ENCODE assay signal across 19 cellular contexts in the genomic region with DNA sequence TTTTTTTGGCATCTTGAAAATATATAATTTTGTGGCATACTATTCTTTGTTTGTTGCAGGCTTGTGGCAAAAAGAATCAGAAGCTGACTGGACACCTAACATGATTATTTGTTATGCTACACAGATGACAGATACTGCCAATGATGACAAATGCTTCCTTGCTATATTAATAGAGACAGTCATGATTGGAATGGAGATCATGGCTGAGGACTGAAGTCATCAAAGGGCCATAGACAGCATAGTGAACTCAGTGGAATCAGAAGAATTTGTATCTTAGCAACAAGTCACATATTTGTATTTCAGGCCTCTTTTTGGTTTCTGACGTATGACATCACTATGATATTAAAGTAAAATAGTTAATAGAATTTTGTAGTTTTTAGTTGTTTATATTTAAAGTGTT.
"Had no signal": no experiment of that assay in that cellular context is flagged by ENCODE, and none has a peak within 500 bp of the region (broad histone marks: within the 10 kb centered on the region; RNA-seq: fewer than 3 reads in every experiment).

No MANE protein-coding gene starts in this region.

- H3K36me3 Mint-ChIP-seq: naive B cell; neural progenitor cell; stimulated activated memory B cell treated with anti-CD40 and anti-IgM and Interleukin-4, amounts not matched to agents 10 μg/mL and 1 μg/mL and 100 μg/mL, for 72 hours had no signal

- H3K4me3 Mint-ChIP-seq: activated CD4-positive, alpha-beta T cell treated with anti-CD3 and anti-CD28 coated beads, Interleukin-2, amount 10 ng/mL, durations not matched to agents 24 days and 14 days; activated T-cell treated with anti-CD3 and anti-CD28 coated beads, Interleukin-2, amount 50 U/mL, for 4 hours; naive B cell; neural progenitor cell; stimulated activated memory B cell treated with anti-CD40 and anti-IgM and Interleukin-4, amounts not matched to agents 10 μg/mL and 1 μg/mL and 100 μg/mL, for 72 hours; T-helper 1 cell treated with Interleukin-12 subunit alpha and Interleukin-12 subunit beta and Interleukin-4 antibody, amounts not matched to agents 30 μg/mL and 1 μg/mL, for 36 hours had no signal

- H3K9me3 Mint-ChIP-seq: activated CD4-positive, alpha-beta T cell treated with anti-CD3 and anti-CD28 coated beads, Interleukin-2, amount 10 ng/mL, durations not matched to agents 24 days and 14 days; neural progenitor cell; stimulated activated memory B cell treated with anti-CD40 and anti-IgM and Interleukin-4, amounts not matched to agents 10 μg/mL and 1 μg/mL and 100 μg/mL, for 72 hours had no signal

- H3K27ac Mint-ChIP-seq: activated CD4-positive, alpha-beta T cell treated with anti-CD3 and anti-CD28 coated beads, Interleukin-2, amount 10 ng/mL, durations not matched to agents 24 days and 14 days; naive B cell; neural progenitor cell; stimulated activated memory B cell treated with anti-CD40 and anti-IgM and Interleukin-4, amounts not matched to agents 10 μg/mL and 1 μg/mL and 100 μg/mL, for 72 hours; T-helper 1 cell treated with Interleukin-12 subunit alpha and Interleukin-12 subunit beta and Interleukin-4 antibody, amounts not matched to agents 30 μg/mL and 1 μg/mL, for 36 hours had no signal

- H3K27me3 Mint-ChIP-seq: activated CD4-positive, alpha-beta T cell treated with anti-CD3 and anti-CD28 coated beads, Interleukin-2, amount 10 ng/mL, durations not matched to agents 24 days and 14 days; naive B cell; stimulated activated memory B cell treated with anti-CD40 and anti-IgM and Interleukin-4, amounts not matched to agents 10 μg/mL and 1 μg/mL and 100 μg/mL, for 72 hours had no signal

- H3K9me3 ChIP-seq: pancreas, thoracic aorta, upper lobe of right lung had no signal

- H3K4me3 ChIP-seq: cardiac muscle cell, left lung, neural progenitor cell, pancreas, thoracic aorta, upper lobe of right lung had no signal

- H3K27me3 ChIP-seq: cardiac muscle cell, left lung, neural progenitor cell, pancreas, upper lobe of right lung had no signal

- H3K36me3 ChIP-seq: cardiac muscle cell, left lung, pancreas, thoracic aorta, upper lobe of right lung had no signal

- DNase-seq: activated CD4-positive, alpha-beta T cell treated with anti-CD3 and anti-CD28 coated beads, Interleukin-2, amount 10 ng/mL, durations not matched to agents 24 days and 14 days; activated CD8-positive, alpha-beta memory T cell treated with anti-CD3 and anti-CD28 coated beads, Interleukin-2, amount 50 U/mL, for 4 hours; activated naive CD4-positive, alpha-beta T cell treated with anti-CD3 and anti-CD28 coated beads, Interleukin-2, amount 50 U/mL, for 16 hours; activated T-cell treated with anti-CD3 and anti-CD28 coated beads, Interleukin-2, amount 50 U/mL, for 4 hours; aorta; head of caudate nucleus; kidney; left lung; naive B cell; pancreas; stimulated activated CD4-positive, alpha-beta T cell treated with anti-CD3 and anti-CD28 coated beads, Interleukin-4, amount 100 ng/mL, for 4 hours; upper lobe of right lung had no signal

- H3K4me2 ChIP-seq: neural progenitor cell had no signal

- ATAC-seq: activated T-cell treated with anti-CD3 and anti-CD28 coated beads, Interleukin-2, amount 50 U/mL, for 4 hours; left lung; pancreas; sciatic nerve; stimulated activated memory B cell treated with anti-CD40 and anti-IgM and Interleukin-4, amounts not matched to agents 10 μg/mL and 1 μg/mL and 100 μg/mL, for 72 hours; upper lobe of right lung had no signal

- H3K9ac ChIP-seq: neural progenitor cell had no signal

- H3K4me1 Mint-ChIP-seq: activated CD4-positive, alpha-beta T cell treated with anti-CD3 and anti-CD28 coated beads, Interleukin-2, amount 10 ng/mL, durations not matched to agents 24 days and 14 days; naive B cell; neural progenitor cell; stimulated activated memory B cell treated with anti-CD40 and anti-IgM and Interleukin-4, amounts not matched to agents 10 μg/mL and 1 μg/mL and 100 μg/mL, for 72 hours had no signal

- H2AFZ ChIP-seq: neural progenitor cell had no signal

- H3K27ac ChIP-seq: cardiac muscle cell, epithelial cell of prostate, left lung, neural progenitor cell, pancreas, thoracic aorta, upper lobe of right lung had no signal

- H3K4me1 ChIP-seq: left lung, neural progenitor cell, pancreas, upper lobe of right lung had no signal
